ENCODE assay signal across 8 cellular contexts in the genomic region with DNA sequence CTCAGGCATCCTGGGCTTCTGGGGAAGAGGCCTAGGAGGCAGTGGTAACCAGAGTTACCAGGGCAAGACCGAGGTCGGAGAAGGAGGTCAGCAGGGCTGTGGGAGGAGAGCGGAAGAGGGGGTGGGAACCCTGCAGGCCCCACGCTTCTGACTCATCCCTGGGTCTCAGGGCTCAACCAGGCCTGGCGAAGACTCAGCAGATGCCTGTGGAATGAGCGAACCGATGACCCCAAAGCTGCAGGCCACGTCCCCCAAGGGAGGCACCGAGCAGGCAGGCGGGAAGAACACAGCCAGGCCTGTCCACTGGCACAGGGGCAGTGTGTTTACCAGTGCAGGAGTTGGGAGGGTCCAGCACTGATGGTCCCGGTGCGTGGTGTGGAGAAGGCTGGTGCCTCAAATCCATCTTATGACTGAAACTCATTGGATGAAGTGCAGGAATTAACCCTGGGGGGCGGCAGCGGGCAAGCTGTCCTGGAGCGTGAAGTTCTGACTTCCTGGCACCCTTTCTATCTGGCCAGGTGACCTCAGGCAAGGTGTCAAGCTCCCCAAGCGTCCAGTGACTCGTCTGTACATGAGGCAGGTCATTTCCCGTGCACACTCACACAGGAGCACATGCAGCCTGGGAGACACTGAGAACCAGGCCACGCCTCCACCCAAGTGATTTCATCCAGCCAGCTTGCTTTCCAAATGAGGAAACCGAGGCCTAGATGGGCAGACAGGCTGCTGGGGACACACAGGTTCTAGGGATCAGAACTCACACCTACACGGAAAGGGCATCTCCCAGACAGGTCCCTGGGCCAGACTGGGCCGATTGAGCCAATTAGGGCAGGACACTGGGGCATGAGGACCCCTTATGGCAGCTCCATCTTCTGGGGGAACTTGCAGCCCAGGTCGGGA.
DNase-seq lines count a peak whose midpoint lies in the region; ATAC-seq and TF ChIP-seq lines count a peak whose summit lies in the region.
"Had no signal": no experiment of that assay in that cellular context is flagged by ENCODE, and none has a peak within 500 bp of the region (broad histone marks: within the 10 kb centered on the region; RNA-seq: fewer than 3 reads in every experiment).

No MANE protein-coding gene starts in this region.

- H3K4me3 Mint-ChIP-seq in T-helper 17 cell: no peak overlapping the region

- H3K36me3 Mint-ChIP-seq in T-helper 17 cell (ENCODE audit: low read depth): no peaks in the 10 kb centered on the region

- peak overlapping the region; percentile 13 for H3K4me3 ChIP-seq in MG63
- peak overlapping the region in 1 of 4 experiments; percentile 8 for H3K4me3 ChIP-seq in fibroblast of lung (replicated peaks in 1 of 4; ENCODE audit: control extremely low read depth in 1 of 4, insufficient read depth in 1 of 4, low read depth in 3 of 4, low read length in 4 of 4)
- H3K4me3 ChIP-seq in muscle layer of duodenum (ENCODE audit: low read depth in 1 of 2, low read length in 2 of 2): no peak overlapping the region
- no peak overlapping the region for H3K4me3 ChIP-seq in uterus

- peaks cover 4% of the 10 kb centered on the region for H3K27me3 Mint-ChIP-seq in T-helper 17 cell

- H3K27me3 ChIP-seq in MG63: no peaks in the 10 kb centered on the region
- H3K27me3 ChIP-seq in fibroblast of lung (ENCODE audit: control insufficient read depth, insufficient read depth, low read length): no peaks in the 10 kb centered on the region
- no peaks in the 10 kb centered on the region for H3K27me3 ChIP-seq in muscle layer of duodenum (ENCODE audit: low read depth, low read length)
- H3K27me3 ChIP-seq in uterus: no peaks in the 10 kb centered on the region

- TF ChIP-seq CTCF in fibroblast of lung (conservative IDR thresholded peaks at IDR 0.05 in 1 of 2, IDR thresholded peaks at IDR 0.05 in 1 of 2; ENCODE audit: low read depth in 1 of 2, low read length in 2 of 2) (no peak), uterus (IDR thresholded peaks at IDR 0.05) (peak in 1 of 4 experiments; percentile 10)

- no peak for ATAC-seq in T-helper 17 cell

- H3K4me1 ChIP-seq in fibroblast of lung (ENCODE audit: control insufficient read depth, extremely low read depth, insufficient read depth, low read length) (peaks cover 57% of the 10 kb centered on the region), muscle layer of duodenum (ENCODE audit: control insufficient read depth in 1 of 2, insufficient read depth in 2 of 2, low read length in 2 of 2) (peaks cover 2 to 4% of the 10 kb centered on the region in 2 donors), uterus (peaks cover 12 to 41% of the 10 kb centered on the region in 2 donors)

- H3K9me3 ChIP-seq in MG63 (no peaks in the 10 kb centered on the region), fibroblast of lung (ENCODE audit: control insufficient read depth, insufficient read depth, low read depth, low read length) (no peaks in the 10 kb centered on the region), muscle layer of duodenum (ENCODE audit: control insufficient read depth in 1 of 2, low read length in 2 of 2) (no peaks in the 10 kb centered on the region), uterus (no peaks in the 10 kb centered on the region), T-helper 17 cell (ENCODE audit: control insufficient read depth, low read length, poor library complexity, severe bottlenecking) (no peaks in the 10 kb centered on the region)

- intact Hi-C loops in uterus (cut with DNase I; ENCODE audit: low total_unique reads): no loop called here

- H3K9ac ChIP-seq in fibroblast of lung (ENCODE audit: insufficient read depth, low read length): peak overlapping the region; percentile 73

- peak overlapping the region; percentile 98 for H3K27ac ChIP-seq in fibroblast of lung (ENCODE audit: insufficient read depth, low read length)
- H3K27ac ChIP-seq in muscle layer of duodenum (ENCODE audit: low read length): peak overlapping the region; percentile 56
- peak overlapping the region; percentile 89 to 98 for H3K27ac ChIP-seq in uterus

- no peak overlapping the region for H3K27ac Mint-ChIP-seq in T-helper 17 cell

- peaks cover 2% of the 10 kb centered on the region for H3K4me1 Mint-ChIP-seq in T-helper 17 cell

- peak; percentile 100 for DNase-seq in MG63
- peak; percentile 96 to 98 for DNase-seq in fibroblast of lung (ENCODE audit: low read depth in 2 of 2)
- DNase-seq in uterus: peak; percentile 94 to 97
- no peak for DNase-seq in OCI-M2 (lab: John Stamatoyannopoulos, UW; ENCODE audit: unreplicated experiment)
- no peak for DNase-seq in NCI-H2081 treated with DMSO at 0.1 percent for 48 hours (lab: John Stamatoyannopoulos, UW)
- DNase-seq in T-helper 17 cell: no peak
- DNase-seq: NCI-H1092 treated with DMSO at 0.1 percent for 48 hours had no signal

- peak overlapping the region; percentile 65 for H3K4me2 ChIP-seq in fibroblast of lung (ENCODE audit: extremely low read depth, insufficient read depth, low read length)

- H4K20me1 ChIP-seq in fibroblast of lung (ENCODE audit: control insufficient read depth, extremely low read depth, insufficient read depth, low read length): no peaks in the 10 kb centered on the region

- no peak overlapping the region for H2AFZ ChIP-seq in fibroblast of lung (ENCODE audit: low read length)

- H3K79me2 ChIP-seq in fibroblast of lung (ENCODE audit: control insufficient read depth, insufficient read depth, low read length): peaks cover 22% of the 10 kb centered on the region

- peaks cover 28% of the 10 kb centered on the region for H3K36me3 ChIP-seq in MG63
- peaks cover 4% of the 10 kb centered on the region for H3K36me3 ChIP-seq in fibroblast of lung (ENCODE audit: control insufficient read depth, insufficient read depth, low read length)
- H3K36me3 ChIP-seq in muscle layer of duodenum (ENCODE audit: control insufficient read depth in 1 of 2, insufficient read depth in 2 of 2, low read length in 2 of 2): peaks cover 0 to 4% of the 10 kb centered on the region in 2 donors
- no peaks in the 10 kb centered on the region for H3K36me3 ChIP-seq in uterus

- TF ChIP-seq POLR2A in uterus (IDR thresholded peaks at IDR 0.05): no peak

Comparison
In these comparisons a context has a peak if more than half of its experiments do, and no peak if none do; other contexts are left out.
1. DNase-seq: peak in MG63 (single experiment), fibroblast of lung (2 of 2) and uterus (2 of 2); none in OCI-M2 (single experiment), NCI-H2081 treated with DMSO at 0.1 percent for 48 hours (single experiment) and T-helper 17 cell (0 of 3).
2. Peak in every context shown above with its lines, with median percentiles within 50 percentile points of each other: H3K27ac ChIP-seq.